Comparison of ENCODE assay signal across 27 cellular contexts in genomic region chr1:28102169-28102568, GRCh38.
"Had no signal": no experiment of that assay in that cellular context is flagged by ENCODE, and none has a peak within 500 bp of the region (broad histone marks: within the 10 kb centered on the region; RNA-seq: fewer than 3 reads in every experiment).

No MANE protein-coding gene starts in this region.

- H3K4me3 ChIP-seq: colonic mucosa, gastrocnemius medialis, lower lobe of right lung, pancreas, right atrium auricular region, smooth muscle cell, suprapubic skin, transverse colon, upper lobe of right lung, uterus had no signal

- H3K27me3 ChIP-seq: colonic mucosa, gastrocnemius medialis, pancreas, right atrium auricular region, suprapubic skin, transverse colon, upper lobe of right lung, uterus had no signal

- H3K4me2 ChIP-seq: smooth muscle cell had no signal

- H3K9me3 ChIP-seq: colonic mucosa, gastrocnemius medialis, lower lobe of right lung, pancreas, right atrium auricular region, suprapubic skin, transverse colon, upper lobe of right lung, uterus had no signal

- DNase-seq: effector CD8-positive, alpha-beta T cell; endodermal cell; foreskin fibroblast; gastrocnemius medialis; left cardiac atrium; left ventricle myocardium superior; lower lobe of right lung; naive thymus-derived CD8-positive, alpha-beta T cell; nephron progenitor cell; nucleus accumbens; pancreas; stimulated activated CD4-positive, alpha-beta T cell treated with anti-CD3 and anti-CD28 coated beads, Interleukin-12 subunit alpha, Interleukin-12 subunit beta, amount 100 ng/mL, for 4 hours; stimulated activated CD4-positive, alpha-beta T cell treated with anti-CD3 and anti-CD28 coated beads, Interleukin-1b, Interleukin-23, amount 100 ng/mL, for 48 hours; stimulated activated CD4-positive, alpha-beta T cell treated with anti-CD3 and anti-CD28 coated beads, Interleukin-4, amount 100 ng/mL, for 1 hour; stimulated activated CD8-positive, alpha-beta memory T cell treated with anti-CD3 and anti-CD28 coated beads, Interleukin-4, amount 100 ng/mL, for 48 hours; stimulated activated naive CD4-positive, alpha-beta T cell; stimulated activated naive CD8-positive, alpha-beta T cell treated with anti-CD3 and anti-CD28 coated beads, Interleukin-15, amount 100 ng/mL, for 72 hours; transverse colon; upper lobe of right lung; uterus had no signal

- H3K27ac ChIP-seq: colonic mucosa, epithelial cell of prostate, lower lobe of right lung, pancreas, right atrium auricular region, suprapubic skin, transverse colon, upper lobe of right lung, uterus had no signal

- H3K36me3 ChIP-seq: colonic mucosa, gastrocnemius medialis, lower lobe of right lung, pancreas, right atrium auricular region, suprapubic skin, transverse colon, upper lobe of right lung, uterus had no signal

- ATAC-seq: esophagus mucosa; gastrocnemius medialis; left cardiac atrium; left ventricle myocardium superior; lower lobe of right lung; naive thymus-derived CD8-positive, alpha-beta T cell; pancreas; sciatic nerve; stimulated activated naive CD8-positive, alpha-beta T cell treated with anti-CD3 and anti-CD28 coated beads, Interleukin-15, amount 100 ng/mL, for 72 hours; upper lobe of right lung had no signal

- H3K4me1 ChIP-seq: colonic mucosa, pancreas, right atrium auricular region, upper lobe of right lung, uterus had no signal
